In the genomic region with DNA sequence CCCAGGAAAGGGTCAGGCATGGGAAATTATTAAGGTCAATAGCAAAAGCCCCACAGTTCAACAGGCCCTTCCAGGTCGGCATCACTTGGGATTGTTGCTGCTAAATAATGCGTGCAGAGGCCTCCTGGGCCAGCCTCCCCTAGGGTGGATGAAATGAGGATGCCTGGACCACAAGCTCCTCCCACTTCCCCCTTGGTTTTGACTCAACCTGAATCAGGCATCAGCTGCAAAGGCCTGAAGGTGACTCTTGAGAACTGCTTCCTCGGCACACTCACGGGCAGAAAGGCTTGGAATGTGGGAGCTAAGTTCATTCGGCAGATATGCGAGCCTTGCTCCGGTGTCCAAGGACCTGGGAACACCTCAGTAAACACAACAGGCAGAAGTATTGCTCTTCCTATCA, we compare ENCODE assay signal across 8 cellular contexts.
DNase-seq lines count a peak whose midpoint lies in the region; ATAC-seq lines count a peak whose summit lies in the region.

No MANE protein-coding gene starts in this region.

- peak overlapping the region; percentile 60 for H3K4me3 Mint-ChIP-seq in activated naive CD4-positive, alpha-beta T cell treated with anti-CD3 and anti-CD28 coated beads, Interleukin-2, amount 50 U/mL, for 24 hours

- peaks cover 93% of the 10 kb centered on the region for H3K4me1 Mint-ChIP-seq in activated naive CD4-positive, alpha-beta T cell treated with anti-CD3 and anti-CD28 coated beads, Interleukin-2, amount 50 U/mL, for 24 hours

- H3K9me3 Mint-ChIP-seq in activated naive CD4-positive, alpha-beta T cell treated with anti-CD3 and anti-CD28 coated beads, Interleukin-2, amount 50 U/mL, for 24 hours = no peaks in the 10 kb centered on the region

- peak overlapping the region; percentile 87 for H3K27ac Mint-ChIP-seq in activated naive CD4-positive, alpha-beta T cell treated with anti-CD3 and anti-CD28 coated beads, Interleukin-2, amount 50 U/mL, for 24 hours

- DNase-seq in SIG-M5 (lab: John Stamatoyannopoulos, UW) (peak; percentile 28), renal cortical epithelial cell (ENCODE audit: low read depth) (peak; percentile 80), GM03348 (ENCODE audit: low spot score) (no peak), nucleus accumbens (lab: John Stamatoyannopoulos, UW) (no peak), DMS53 treated with DMSO at 0.1 percent for 48 hours (lab: John Stamatoyannopoulos, UW; ENCODE audit: unreplicated experiment) (no peak)

- ATAC-seq in GM18858 (IDR thresholded peaks at IDR 0.05; ENCODE audit: unreplicated experiment) (peak; percentile 38), HG02981 (IDR thresholded peaks at IDR 0.05; ENCODE audit: unreplicated experiment) (peak; percentile 42)

- peaks cover 29% of the 10 kb centered on the region for H3K36me3 Mint-ChIP-seq in activated naive CD4-positive, alpha-beta T cell treated with anti-CD3 and anti-CD28 coated beads, Interleukin-2, amount 50 U/mL, for 24 hours

- H3K27me3 Mint-ChIP-seq in activated naive CD4-positive, alpha-beta T cell treated with anti-CD3 and anti-CD28 coated beads, Interleukin-2, amount 50 U/mL, for 24 hours = no peaks in the 10 kb centered on the region

Comparison
In these comparisons a context has a peak if more than half of its experiments do, and no peak if none do; other contexts are left out.
1. DNase-seq: peak in SIG-M5 (single experiment) and renal cortical epithelial cell (single experiment); none in GM03348 (single experiment), nucleus accumbens (0 of 56) and DMS53 treated with DMSO at 0.1 percent for 48 hours (single experiment).